In genomic region chr10:6530966-6531365, GRCh38 we compare ENCODE assay signal across 22 cellular contexts. TPM values are rescaled to one million over a fixed set of nuclear protein-coding genes. Genes with fewer than 3 reads are reported as not detected.
DNase-seq lines count a peak whose midpoint lies in the region; ATAC-seq and TF ChIP-seq lines count a peak whose summit lies in the region.
"Had no signal": no experiment of that assay in that cellular context is flagged by ENCODE, and none has a peak within 500 bp of the region (broad histone marks: within the 10 kb centered on the region; RNA-seq: fewer than 3 reads in every experiment).

No MANE protein-coding gene starts in this region.

- no peak for TF ChIP-seq POLR2A in esophagus muscularis mucosa (IDR thresholded peaks at IDR 0.05; ENCODE audit: low read depth)
- TF ChIP-seq POLR2A in prostate gland (IDR thresholded peaks at IDR 0.05) = no peak

- no peaks in the 10 kb centered on the region for H3K9me2 ChIP-seq in SK-N-SH

- intact Hi-C loops in CD4-positive, alpha-beta T cell (cut with DNase I, micrococcal nuclease) = loop anchor here (1.0 to 2.0 kb wide), 3 partner anchors 12 to 58 kb away; no protein-coding TSS in a partner anchor
- intact Hi-C loops in esophagus muscularis mucosa (cut with DNase I) (no loop called here), prostate gland (cut with DNase I) (no loop called here)

- H3K4me1 ChIP-seq in CD8-positive, alpha-beta memory T cell (ENCODE audit: insufficient read depth, low read length) = peaks cover 74% of the 10 kb centered on the region
- H3K4me1 ChIP-seq in esophagus muscularis mucosa = no peaks in the 10 kb centered on the region
- H3K4me1 ChIP-seq in SK-N-SH (ENCODE audit: control insufficient read depth in 1 of 2, insufficient read depth in 2 of 2, low read depth in 1 of 2, low read length in 1 of 2) = no peaks in the 10 kb centered on the region
- H3K4me1 ChIP-seq in prostate gland (replicated peaks) = no peaks in the 10 kb centered on the region
- H3K4me1 ChIP-seq: thyroid gland had no signal

- no peak for TF ChIP-seq RAD21 in SK-N-SH (IDR thresholded peaks at IDR 0.05; ENCODE audit: low read length)

- no peaks in the 10 kb centered on the region for H3K9me3 Mint-ChIP-seq in CD4-positive, alpha-beta T cell
- no peaks in the 10 kb centered on the region for H3K9me3 Mint-ChIP-seq in CD8-positive, alpha-beta memory T cell
- H3K9me3 Mint-ChIP-seq in activated CD8-positive, alpha-beta T cell treated with anti-CD3 and anti-CD28 coated beads, Interleukin-2, amount 10 ng/mL, durations not matched to agents 7 days and 5 days (ENCODE audit: insufficient read depth) = no peaks in the 10 kb centered on the region
- H3K9me3 Mint-ChIP-seq: activated B cell treated with CpG ODN at 0.5 μM for 24 hours; endodermal cell; stimulated activated naive B cell treated with anti-CD40 and anti-IgM and Interleukin-4, amounts not matched to agents 10 μg/mL and 1 μg/mL and 100 μg/mL, for 72 hours had no signal

- H3K27me3 Mint-ChIP-seq in CD4-positive, alpha-beta T cell = no peaks in the 10 kb centered on the region
- peaks cover 0 to 2% of the 10 kb centered on the region in 2 donors for H3K27me3 Mint-ChIP-seq in CD8-positive, alpha-beta memory T cell
- no peaks in the 10 kb centered on the region for H3K27me3 Mint-ChIP-seq in activated CD8-positive, alpha-beta T cell treated with anti-CD3 and anti-CD28 coated beads, Interleukin-2, amount 10 ng/mL, durations not matched to agents 7 days and 5 days (ENCODE audit: low read depth)

- H4K20me1 ChIP-seq in SK-N-SH (ENCODE audit: insufficient read depth) = no peaks in the 10 kb centered on the region

- 90% methylated on average over 3 of the region's 4 CpGs for WGBS in esophagus muscularis mucosa
- 44% methylated on average over 3 of the region's 4 CpGs for WGBS in SK-N-SH (ENCODE audit: low lambda C conversion rate)
- WGBS in prostate gland = 81% methylated on average over 4 of the region's 4 CpGs

- peak overlapping the region; percentile 95 for H3K27ac Mint-ChIP-seq in CD4-positive, alpha-beta T cell
- H3K27ac Mint-ChIP-seq in CD8-positive, alpha-beta memory T cell = peak overlapping the region; percentile 93 to 100 (median 98)
- peak overlapping the region; percentile 98 for H3K27ac Mint-ChIP-seq in activated CD8-positive, alpha-beta T cell treated with anti-CD3 and anti-CD28 coated beads, Interleukin-2, amount 10 ng/mL, durations not matched to agents 7 days and 5 days
- H3K27ac Mint-ChIP-seq: activated B cell treated with CpG ODN at 0.5 μM for 24 hours; endodermal cell; stimulated activated naive B cell treated with anti-CD40 and anti-IgM and Interleukin-4, amounts not matched to agents 10 μg/mL and 1 μg/mL and 100 μg/mL, for 72 hours had no signal

- H3K9ac ChIP-seq in SK-N-SH = no peak overlapping the region

- POLR2A ChIA-PET in CD4-positive, alpha-beta T cell (lab: Charles Lee) = interaction anchor here (0.6 to 6.7 kb wide), 29 partner anchors 8 to 444 kb away, joined by 3 to 124 read pairs (median 6); partner anchors contain the start of gene PRKCQ
- POLR2A ChIA-PET in CD8-positive, alpha-beta memory T cell (lab: Charles Lee) = interaction anchor here (0.7 to 3.5 kb wide), 8 partner anchors 12 to 57 kb away, joined by 3 to 27 read pairs (median 6); no protein-coding TSS in a partner anchor
- POLR2A ChIA-PET in activated CD8-positive, alpha-beta T cell treated with anti-CD3 and anti-CD28 coated beads, Interleukin-2, amount 10 ng/mL, durations not matched to agents 7 days and 5 days (lab: Charles Lee) = interaction anchor here (0.6 to 4.7 kb wide), 21 partner anchors 8 to 183 kb away, joined by 3 to 101 read pairs (median 5); partner anchors contain the start of gene PRKCQ
- POLR2A ChIA-PET in SK-N-SH (lab: Yijun Ruan, JAX) = no interaction called here

- peak overlapping the region; percentile 86 for H3K27ac ChIP-seq in CD4-positive, alpha-beta T cell (ENCODE audit: low read depth, low read length)
- peak overlapping the region; percentile 69 for H3K27ac ChIP-seq in CD8-positive, alpha-beta memory T cell (ENCODE audit: low read depth, low read length)
- no peak overlapping the region for H3K27ac ChIP-seq in esophagus muscularis mucosa (replicated peaks in 1 of 4)
- no peak overlapping the region for H3K27ac ChIP-seq in SK-N-SH (ENCODE audit: low read depth in 2 of 2, low read length in 1 of 2)
- no peak overlapping the region for H3K27ac ChIP-seq in prostate gland
- H3K27ac ChIP-seq: RWPE1, SK-N-MC, thyroid gland had no signal

- TF ChIP-seq EP300 in esophagus muscularis mucosa (IDR thresholded peaks at IDR 0.05) (no peak), SK-N-SH (IDR thresholded peaks at IDR 0.05; ENCODE audit: borderline replicate concordance in 1 of 2, low read depth in 1 of 2, low read length in 1 of 2) (no peak)

- H3K79me2 ChIP-seq in SK-N-SH (ENCODE audit: insufficient read depth) = no peaks in the 10 kb centered on the region

- no peak overlapping the region for H3K4me2 ChIP-seq in SK-N-SH

- ATAC-seq in CD4-positive, alpha-beta T cell (ENCODE audit: poor library complexity) = peak; percentile 2
- ATAC-seq in activated CD8-positive, alpha-beta T cell treated with anti-CD3 and anti-CD28 coated beads, Interleukin-2, amount 10 ng/mL, durations not matched to agents 7 days and 5 days = no peak
- ATAC-seq: K562; stimulated activated naive B cell treated with anti-CD40 and anti-IgM and Interleukin-4, amounts not matched to agents 10 μg/mL and 1 μg/mL and 100 μg/mL, for 72 hours had no signal

- peak overlapping the region; percentile 32 for H3K4me3 ChIP-seq in CD8-positive, alpha-beta memory T cell (ENCODE audit: low read length)
- H3K4me3 ChIP-seq in esophagus muscularis mucosa = no peak overlapping the region
- H3K4me3 ChIP-seq in SK-N-SH (ENCODE audit: low read depth in 2 of 2, low read length in 1 of 2) = no peak overlapping the region
- H3K4me3 ChIP-seq in prostate gland = no peak overlapping the region
- H3K4me3 ChIP-seq: K562, SK-N-MC, thyroid gland had no signal

- H3K36me3 ChIP-seq in CD8-positive, alpha-beta memory T cell (ENCODE audit: insufficient read depth, low read length) = peaks cover 2% of the 10 kb centered on the region
- H3K36me3 ChIP-seq in esophagus muscularis mucosa (no peaks in the 10 kb centered on the region), SK-N-SH (replicated peaks in 1 of 2; ENCODE audit: control insufficient read depth in 1 of 2, insufficient read depth in 2 of 2, low read length in 1 of 2) (no peaks in the 10 kb centered on the region), prostate gland (no peaks in the 10 kb centered on the region)
- H3K36me3 ChIP-seq: thyroid gland had no signal

- no peaks in the 10 kb centered on the region for H3K9me3 ChIP-seq in CD4-positive, alpha-beta T cell (ENCODE audit: control insufficient read depth, low read length)
- H3K9me3 ChIP-seq in CD8-positive, alpha-beta memory T cell (ENCODE audit: low read length) = no peaks in the 10 kb centered on the region
- H3K9me3 ChIP-seq in esophagus muscularis mucosa (no peaks in the 10 kb centered on the region), SK-N-SH (no peaks in the 10 kb centered on the region), prostate gland (no peaks in the 10 kb centered on the region)
- H3K9me3 ChIP-seq: thyroid gland had no signal

- peak overlapping the region; percentile 61 for H3K4me3 Mint-ChIP-seq in CD4-positive, alpha-beta T cell
- peak overlapping the region in 6 of 7 donors; percentile 82 to 93 (median 90) for H3K4me3 Mint-ChIP-seq in CD8-positive, alpha-beta memory T cell
- peak overlapping the region; percentile 77 for H3K4me3 Mint-ChIP-seq in activated CD8-positive, alpha-beta T cell treated with anti-CD3 and anti-CD28 coated beads, Interleukin-2, amount 10 ng/mL, durations not matched to agents 7 days and 5 days
- H3K4me3 Mint-ChIP-seq: activated B cell treated with CpG ODN at 0.5 μM for 24 hours; endodermal cell; stimulated activated naive B cell treated with anti-CD40 and anti-IgM and Interleukin-4, amounts not matched to agents 10 μg/mL and 1 μg/mL and 100 μg/mL, for 72 hours had no signal

- H3K36me3 Mint-ChIP-seq in CD4-positive, alpha-beta T cell (ENCODE audit: low read depth) = peaks cover 39% of the 10 kb centered on the region
- peaks cover 10 to 27% (median 16%) of the 10 kb centered on the region in 3 donors for H3K36me3 Mint-ChIP-seq in CD8-positive, alpha-beta memory T cell
- H3K36me3 Mint-ChIP-seq in activated CD8-positive, alpha-beta T cell treated with anti-CD3 and anti-CD28 coated beads, Interleukin-2, amount 10 ng/mL, durations not matched to agents 7 days and 5 days (ENCODE audit: low read depth) = peaks cover 70% of the 10 kb centered on the region
- H3K36me3 Mint-ChIP-seq: stimulated activated naive B cell treated with anti-CD40 and anti-IgM and Interleukin-4, amounts not matched to agents 10 μg/mL and 1 μg/mL and 100 μg/mL, for 72 hours had no signal

- no peak for TF ChIP-seq CTCF in CD4-positive, alpha-beta T cell (IDR thresholded peaks at IDR 0.05)
- TF ChIP-seq CTCF in esophagus muscularis mucosa (IDR thresholded peaks at IDR 0.05) (no peak), SK-N-SH (IDR thresholded peaks at IDR 0.05) (no peak), prostate gland (IDR thresholded peaks at IDR 0.05) (no peak)

- no peaks in the 10 kb centered on the region for H3F3A ChIP-seq in SK-N-SH (replicated peaks; ENCODE audit: insufficient read depth)

- H2AFZ ChIP-seq in SK-N-SH (ENCODE audit: low read depth) = no peak overlapping the region

- peaks cover 85% of the 10 kb centered on the region for H3K4me1 Mint-ChIP-seq in CD4-positive, alpha-beta T cell (ENCODE audit: low read depth)
- H3K4me1 Mint-ChIP-seq in CD8-positive, alpha-beta memory T cell = peaks cover 85 to 96% (median 96%) of the 10 kb centered on the region in 3 donors
- H3K4me1 Mint-ChIP-seq in activated CD8-positive, alpha-beta T cell treated with anti-CD3 and anti-CD28 coated beads, Interleukin-2, amount 10 ng/mL, durations not matched to agents 7 days and 5 days (ENCODE audit: low read depth) = peaks cover 86% of the 10 kb centered on the region
- H3K4me1 Mint-ChIP-seq: activated B cell treated with CpG ODN at 0.5 μM for 24 hours; stimulated activated naive B cell treated with anti-CD40 and anti-IgM and Interleukin-4, amounts not matched to agents 10 μg/mL and 1 μg/mL and 100 μg/mL, for 72 hours had no signal

- no peaks in the 10 kb centered on the region for H3K27me3 ChIP-seq in CD4-positive, alpha-beta T cell (ENCODE audit: control insufficient read depth, insufficient read depth, low read length)
- H3K27me3 ChIP-seq in CD8-positive, alpha-beta memory T cell (ENCODE audit: insufficient read depth, low read length, poor library complexity, severe bottlenecking) = no peaks in the 10 kb centered on the region
- H3K27me3 ChIP-seq in esophagus muscularis mucosa (peaks cover 0 to 10% (median 0%) of the 10 kb centered on the region in 4 donors), SK-N-SH (ENCODE audit: insufficient read depth) (no peaks in the 10 kb centered on the region; the same call in 1 of the 2 replicates), prostate gland (replicated peaks; ENCODE audit: insufficient read depth) (no peaks in the 10 kb centered on the region)
- H3K27me3 ChIP-seq: thyroid gland had no signal

- DNase-seq in CD4-positive, alpha-beta T cell = no peak
- DNase-seq in CD8-positive, alpha-beta memory T cell = no peak
- peak; percentile 26 for DNase-seq in activated CD8-positive, alpha-beta T cell treated with anti-CD3 and anti-CD28 coated beads, Interleukin-2, amount 10 ng/mL, durations not matched to agents 7 days and 5 days
- DNase-seq in esophagus muscularis mucosa (ENCODE audit: extremely low spot score) (peak; percentile 84), SK-N-SH (no peak), prostate gland (ENCODE audit: low spot score) (no peak), NCI-H187 (lab: John Stamatoyannopoulos, UW) (no peak)
- DNase-seq: activated B cell treated with CpG ODN at 0.5 μM for 24 hours; DMS53; endodermal cell; GF-D8; glutamatergic neuron; left cardiac atrium; MM.1S; NCI-H146; NCI-H524 treated with DMSO at 0.1 percent for 48 hours; nucleus accumbens; stimulated activated naive B cell treated with anti-CD40 and anti-IgM and Interleukin-4, amounts not matched to agents 10 μg/mL and 1 μg/mL and 100 μg/mL, for 72 hours; thyroid gland had no signal

- CTCF ChIA-PET in CD4-positive, alpha-beta T cell (lab: Charles Lee) = interaction anchor here (0.9 to 3.0 kb wide), 5 partner anchors 12 to 117 kb away, joined by 3 to 14 read pairs (median 6); no protein-coding TSS in a partner anchor
- CTCF ChIA-PET in CD8-positive, alpha-beta memory T cell (lab: Charles Lee) = interaction anchor here (1.0 to 3.7 kb wide), 13 partner anchors 11 to 88 kb away, joined by 3 to 20 read pairs (median 5); no protein-coding TSS in a partner anchor
- CTCF ChIA-PET in activated CD8-positive, alpha-beta T cell treated with anti-CD3 and anti-CD28 coated beads, Interleukin-2, amount 10 ng/mL, durations not matched to agents 7 days and 5 days (lab: Charles Lee) = interaction anchor here (0.7 to 5.6 kb wide), 17 partner anchors 12 to 139 kb away, joined by 3 to 57 read pairs (median 6); partner anchors contain the start of gene PRKCQ
- CTCF ChIA-PET in SK-N-SH (lab: Yijun Ruan, JAX) = interaction anchor here (1.4 kb wide), 1 partner anchor 50 kb away, joined by 6 read pairs; the partner anchor contains the start of gene PRKCQ

RNA-seq across cellular contexts. Expression of gene PRKCQ, which starts 49.1 kb away (rescaled TPM):
- total RNA-seq in CD4-positive, alpha-beta T cell = 10 to 100 TPM; 43.4 to 43.9 TPM
- 10 to 100 TPM; 44.1 to 46.7 TPM for total RNA-seq in CD8-positive, alpha-beta memory T cell
- polyA plus RNA-seq in CD8-positive, alpha-beta memory T cell = 55.3 TPM
- total RNA-seq in activated CD8-positive, alpha-beta T cell treated with anti-CD3 and anti-CD28 coated beads, Interleukin-2, amount 10 ng/mL, durations not matched to agents 7 days and 5 days = 10 to 100 TPM; 60.1 to 60.9 TPM
- 1 to 10 TPM; 4.6 to 9.4 (median 6.8) TPM for total RNA-seq in esophagus muscularis mucosa
- polyA plus RNA-seq in SK-N-SH (2012; rRNA removed) = 0.18 and 0.23 TPM in 2 replicates
- polyA plus RNA-seq in SK-N-SH (2012; cell fraction: cytosol; rRNA removed) = 0.15 and 0.25 TPM in 2 replicates
- polyA plus RNA-seq in SK-N-SH (2012; cell fraction: nucleus; rRNA removed) = 0.09 and 0.20 TPM in 2 replicates
- 1 to 10 TPM in 1 of 2 donors, under 1 TPM in 1; 0.87 to 1.4 TPM for total RNA-seq in prostate gland

Comparison
In these comparisons a context has a peak if more than half of its experiments do, and no peak if none do; other contexts are left out.
1. DNase-seq: peak in activated CD8-positive, alpha-beta T cell treated with anti-CD3 and anti-CD28 coated beads, Interleukin-2, amount 10 ng/mL, durations not matched to agents 7 days and 5 days (single experiment) and esophagus muscularis mucosa (single experiment); none in CD4-positive, alpha-beta T cell (0 of 10), CD8-positive, alpha-beta memory T cell (0 of 5), SK-N-SH (single experiment), prostate gland (single experiment) and NCI-H187 (0 of 2).
2. H3K27ac ChIP-seq: peak in CD4-positive, alpha-beta T cell (single experiment) and CD8-positive, alpha-beta memory T cell (single experiment); none in esophagus muscularis mucosa (0 of 4), SK-N-SH (0 of 2) and prostate gland (0 of 2).
3. RNA of gene PRKCQ, which starts 49.1 kb away (total RNA-seq): 60.1 to 60.9 TPM in activated CD8-positive, alpha-beta T cell treated with anti-CD3 and anti-CD28 coated beads, Interleukin-2, amount 10 ng/mL, durations not matched to agents 7 days and 5 days, 44.1 to 46.7 TPM in CD8-positive, alpha-beta memory T cell and 43.4 to 43.9 TPM in CD4-positive, alpha-beta T cell; 4.6 to 9.4 TPM in esophagus muscularis mucosa and 0.87 to 1.4 TPM in prostate gland; every median in the first group is over 4 times any median in the second.
4. intact Hi-C loops: an anchor here in CD4-positive, alpha-beta T cell (1.0 to 2.0 kb wide); none called in esophagus muscularis mucosa and prostate gland.
5. Peak in every context shown above with its lines, with median percentiles within 50 percentile points of each other: H3K27ac Mint-ChIP-seq and H3K4me3 Mint-ChIP-seq.